Comparison of ENCODE assay signal across 26 cellular contexts in genomic region chr11:70358797-70359196, GRCh38. TPM values are rescaled to one million over a fixed set of nuclear protein-coding genes. Genes with fewer than 3 reads are reported as not detected.
DNase-seq lines count a peak whose midpoint lies in the region; ATAC-seq, FAIRE-seq and TF ChIP-seq lines count a peak whose summit lies in the region.
"Had no signal": no experiment of that assay in that cellular context is flagged by ENCODE, and none has a peak within 500 bp of the region (broad histone marks: within the 10 kb centered on the region; RNA-seq: fewer than 3 reads in every experiment).

No MANE protein-coding gene starts in this region.

- no peak for TF ChIP-seq RAD21 in HepG2 (CRISPR knock-in tag; IDR thresholded peaks at IDR 0.05)

- no peak overlapping the region for H3K4me3 ChIP-seq in right lobe of liver
- H3K4me3 ChIP-seq in HepG2 (replicated peaks in 1 of 3; ENCODE audit: insufficient read depth in 1 of 3, low read depth in 2 of 3, low read length in 3 of 3): no peak overlapping the region
- no peak overlapping the region for H3K4me3 ChIP-seq in left lung
- no peak overlapping the region for H3K4me3 ChIP-seq in upper lobe of right lung
- no peak overlapping the region for H3K4me3 ChIP-seq in mammary epithelial cell (replicated peaks in 1 of 3; ENCODE audit: insufficient read depth in 1 of 3, low read depth in 2 of 3, low read length in 3 of 3)
- H3K4me3 ChIP-seq: GM23338, PC-9 had no signal

- H3K27ac Mint-ChIP-seq in WTC11: peak overlapping the region; percentile 19; the same call in 1 of the 2 replicates
- H3K27ac Mint-ChIP-seq: CD4-positive, CD25-positive, alpha-beta regulatory T cell; GM23338 had no signal

- no peaks in the 10 kb centered on the region for H3K27me3 Mint-ChIP-seq in WTC11 (ENCODE audit: low read depth)

- no peaks in the 10 kb centered on the region for H3K9me3 Mint-ChIP-seq in WTC11
- H3K9me3 Mint-ChIP-seq: CD4-positive, CD25-positive, alpha-beta regulatory T cell; GM23338; H9 had no signal

- dilution Hi-C loops in mammary epithelial cell (cut with HindIII; ENCODE audit: low sequenced_read_pairs): loop anchor here (5.0 to 10.0 kb wide), 2 partner anchors 56 to 644 kb away; no protein-coding TSS in a partner anchor

- FAIRE-seq in HepG2 (lab: Jason Lieb, UNC): no peak
- FAIRE-seq: GM18507, HTR-8/SVneo had no signal

- CTCF ChIA-PET in HepG2 (lab: Yijun Ruan, JAX; ENCODE audit: low intra/inter-chr PET ratio, low total read pairs) (no interaction called here), WTC11 (lab: Charles Lee) (no interaction called here), mammary epithelial cell (lab: Charles Lee; ENCODE audit: low non-redundant PET) (no interaction called here)

- H3K79me2 ChIP-seq in HepG2 (ENCODE audit: insufficient read depth, low read length) (no peaks in the 10 kb centered on the region), mammary epithelial cell (ENCODE audit: insufficient read depth, low read length) (no peaks in the 10 kb centered on the region)

- no peak overlapping the region for H3K9ac ChIP-seq in HepG2 (ENCODE audit: insufficient read depth, low read depth, low read length)
- H3K9ac ChIP-seq in mammary epithelial cell (ENCODE audit: insufficient read depth, low read length): no peak overlapping the region
- H3K9ac ChIP-seq: KMS-11 had no signal

- H3K4me1 Mint-ChIP-seq in WTC11: no peaks in the 10 kb centered on the region
- H3K4me1 Mint-ChIP-seq: CD4-positive, CD25-positive, alpha-beta regulatory T cell; GM23338; H9 had no signal

- H3K4me2 ChIP-seq in HepG2 (ENCODE audit: low read depth, low read length) (no peak overlapping the region), mammary epithelial cell (ENCODE audit: insufficient read depth, low read depth, low read length) (no peak overlapping the region)
- H3K4me2 ChIP-seq: GM23338, KMS-11, PC-9 had no signal

- H2AFZ ChIP-seq in HepG2 (ENCODE audit: low read length) (no peak overlapping the region), mammary epithelial cell (ENCODE audit: low read depth, low read length) (no peak overlapping the region)
- H2AFZ ChIP-seq: GM23338, PC-9 had no signal

- intact Hi-C loops in right lobe of liver (cut with DNase I): no loop called here
- intact Hi-C loops in HepG2 (cut with micrococcal nuclease; ENCODE audit: unreplicated experiment): no loop called here
- intact Hi-C loops in left lung (cut with DNase I): no loop called here
- intact Hi-C loops in upper lobe of right lung (cut with DNase I): no loop called here
- intact Hi-C loops in mammary epithelial cell (cut with micrococcal nuclease): no loop called here

- DNase-seq in right lobe of liver (no peak), HepG2 (ENCODE audit: low spot score) (no peak), WTC11 (ENCODE audit: low spot score) (no peak), left lung (no peak), upper lobe of right lung (no peak), mammary epithelial cell (no peak)
- DNase-seq: 8988T; ACHN; CD4-positive, CD25-positive, alpha-beta regulatory T cell; DMS153; DND-41; H9; IMR-90; NCI-H1092 treated with DMSO at 0.1 percent for 48 hours; NCI-H1436; NCI-H1930; NCI-H526 treated with DMSO at 0.1 percent for 48 hours; PC-9; Right ventricle myocardium superior; RPMI8226 had no signal

- H3K9me3 ChIP-seq in right lobe of liver (no peaks in the 10 kb centered on the region), HepG2 (ENCODE audit: low read length) (no peaks in the 10 kb centered on the region), left lung (no peaks in the 10 kb centered on the region), upper lobe of right lung (no peaks in the 10 kb centered on the region), mammary epithelial cell (replicated peaks; ENCODE audit: insufficient read depth, low read length) (no peaks in the 10 kb centered on the region)

- TF ChIP-seq CTCF in right lobe of liver (IDR thresholded peaks at IDR 0.05): no peak
- no peak for TF ChIP-seq CTCF in HepG2 (CRISPR knock-in tag; IDR thresholded peaks at IDR 0.05)
- TF ChIP-seq CTCF in WTC11 (IDR thresholded peaks at IDR 0.05): no peak
- TF ChIP-seq CTCF in left lung (IDR thresholded peaks at IDR 0.05): no peak
- no peak for TF ChIP-seq CTCF in upper lobe of right lung (IDR thresholded peaks at IDR 0.05)
- no peak for TF ChIP-seq CTCF in mammary epithelial cell (conservative IDR thresholded peaks at IDR 0.05 in 1 of 2, IDR thresholded peaks at IDR 0.05 in 1 of 2; ENCODE audit: extremely low read depth in 1 of 2, insufficient read depth in 1 of 2, low read depth in 1 of 2, low read length in 2 of 2)

- H3K27me3 ChIP-seq in right lobe of liver: no peaks in the 10 kb centered on the region
- no peaks in the 10 kb centered on the region for H3K27me3 ChIP-seq in HepG2 (ENCODE audit: control insufficient read depth in 1 of 2, insufficient read depth in 2 of 2, low read length in 2 of 2)
- no peaks in the 10 kb centered on the region for H3K27me3 ChIP-seq in left lung
- H3K27me3 ChIP-seq in upper lobe of right lung: no peaks in the 10 kb centered on the region
- no peaks in the 10 kb centered on the region for H3K27me3 ChIP-seq in mammary epithelial cell (ENCODE audit: insufficient read depth, low read length)

- ATAC-seq in right lobe of liver (peak; percentile 43 to 73 (median 52)), HepG2 (no peak), WTC11 (no peak), left lung (peak; percentile 40), upper lobe of right lung (peak; percentile 82), GM21515 (IDR thresholded peaks at IDR 0.05; ENCODE audit: unreplicated experiment) (no peak), HG02981 (IDR thresholded peaks at IDR 0.05; ENCODE audit: unreplicated experiment) (no peak)
- ATAC-seq: GM23338 had no signal

- H3K27ac ChIP-seq in right lobe of liver: no peak overlapping the region
- no peak overlapping the region for H3K27ac ChIP-seq in HepG2 (ENCODE audit: extremely low read length, insufficient read depth, low read length)
- H3K27ac ChIP-seq in left lung: no peak overlapping the region
- H3K27ac ChIP-seq in upper lobe of right lung: no peak overlapping the region
- no peak overlapping the region for H3K27ac ChIP-seq in mammary epithelial cell (ENCODE audit: insufficient read depth, low read depth, low read length)
- H3K27ac ChIP-seq: KMS-11, PC-9 had no signal

- POLR2A ChIA-PET in HepG2 (lab: Yijun Ruan, JAX) (no interaction called here), WTC11 (lab: Charles Lee) (no interaction called here)

- H4K20me1 ChIP-seq in HepG2 (ENCODE audit: insufficient read depth, low read length) (no peaks in the 10 kb centered on the region), mammary epithelial cell (ENCODE audit: insufficient read depth, low read length) (no peaks in the 10 kb centered on the region)

- peaks cover 88% of the 10 kb centered on the region for H3K36me3 Mint-ChIP-seq in WTC11

- H3K36me3 ChIP-seq in right lobe of liver (peaks cover 0 to 67% (median 30%) of the 10 kb centered on the region in 4 donors), HepG2 (replicated peaks in 1 of 2; ENCODE audit: control insufficient read depth in 1 of 2, insufficient read depth in 2 of 2, low read length in 2 of 2) (peaks cover 36 to 80% of the 10 kb centered on the region in 2 experiments; a peak in 4 of 5 replicates), left lung (peaks cover 3 to 99% of the 10 kb centered on the region in 2 donors), upper lobe of right lung (peaks cover 89% of the 10 kb centered on the region), mammary epithelial cell (ENCODE audit: insufficient read depth, low read length) (peaks cover 30% of the 10 kb centered on the region)

- in situ Hi-C loops in HepG2 (cut with HindIII; ENCODE audit: extremely low pct_ligation_motif_present, low pct_unique_long_range_greater_than_20kb) (no loop called here), mammary epithelial cell (cut with MboI; ENCODE audit: low sequenced_read_pairs in 2 of 2) (no loop called here)

- TF ChIP-seq POLR2A in right lobe of liver (IDR thresholded peaks at IDR 0.05): no peak
- TF ChIP-seq POLR2A in HepG2 (IDR thresholded peaks at IDR 0.05; ENCODE audit: insufficient read depth in 1 of 2, low read depth in 2 of 2, low read length in 2 of 2): no peak

- H3K4me1 ChIP-seq in right lobe of liver: no peaks in the 10 kb centered on the region
- H3K4me1 ChIP-seq in HepG2 (ENCODE audit: insufficient read depth, low read length): no peaks in the 10 kb centered on the region
- no peaks in the 10 kb centered on the region for H3K4me1 ChIP-seq in left lung
- no peaks in the 10 kb centered on the region for H3K4me1 ChIP-seq in upper lobe of right lung
- no peaks in the 10 kb centered on the region for H3K4me1 ChIP-seq in mammary epithelial cell (ENCODE audit: insufficient read depth, low read length)

- TF ChIP-seq EP300 in HepG2 (IDR thresholded peaks at IDR 0.05; ENCODE audit: low read depth in 2 of 2, low read length in 2 of 2) (no peak), HepG2 (CRISPR knock-in tag; IDR thresholded peaks at IDR 0.05; ENCODE audit: borderline replicate concordance) (no peak)

- 58% methylated on average over 6 of the region's 11 CpGs for WGBS in right lobe of liver (ENCODE audit: insufficient coverage, low coverage, low lambda C conversion rate, missing lambda C conversion rate)
- 98% methylated on average over 11 of the region's 11 CpGs for WGBS in HepG2 (ENCODE audit: low lambda C conversion rate)
- WGBS in mammary epithelial cell (ENCODE audit: low coverage, missing lambda C conversion rate): 97% methylated on average over 11 of the region's 11 CpGs

- BruUV-seq in HepG2 (replicated peaks; lab: Mats Ljungman, UMichigan) (no TSS peak), mammary epithelial cell (replicated peaks; lab: Mats Ljungman, UMichigan) (no TSS peak)

- no peak overlapping the region for H3K4me3 Mint-ChIP-seq in WTC11
- H3K4me3 Mint-ChIP-seq: CD4-positive, CD25-positive, alpha-beta regulatory T cell; GM23338; H9 had no signal

RNA-seq across cellular contexts. Expression of gene CTTN, which starts 39.5 kb away (rescaled TPM):
- 10 to 100 TPM; 63.6 to 90.8 (median 78.5) TPM for total RNA-seq in right lobe of liver
- 83.4 and 114 TPM in 2 replicates for total RNA-seq in HepG2 (2016; rRNA removed; fragmentation: Illumina TruSeq; extraction: Trizol)
- total RNA-seq in HepG2 (2016; cell fraction: cytosol; rRNA removed; fragmentation: Illumina TruSeq; extraction: Trizol; ENCODE audit: low read depth): 24.8 and 25.9 TPM in 2 replicates
- 73.1 and 116 TPM in 2 replicates for total RNA-seq in HepG2 (2016; cell fraction: insoluble cytoplasmic fraction; rRNA removed; fragmentation: Illumina TruSeq; extraction: Trizol)
- total RNA-seq in HepG2 (2016; cell fraction: membrane; rRNA removed; fragmentation: Illumina TruSeq; extraction: Trizol): 32.0 and 33.7 TPM in 2 replicates
- total RNA-seq in HepG2 (2016; cell fraction: nucleus; rRNA removed; fragmentation: Illumina TruSeq; extraction: Trizol): 137 and 150 TPM in 2 replicates
- 84.4 and 113 TPM in 2 replicates for polyA plus RNA-seq in HepG2 (2011; rRNA removed)
- polyA plus RNA-seq in HepG2 (2011; cell fraction: cytosol; rRNA removed): 33.9 and 36.5 TPM in 2 replicates
- polyA plus RNA-seq in HepG2 (2011; cell fraction: nucleus; rRNA removed): 750 and 779 TPM in 2 replicates
- polyA plus RNA-seq in HepG2 (2012): 108 and 143 TPM in 2 replicates
- 12.3 and 19.6 TPM in 2 replicates for polyA plus RNA-seq in HepG2 (2016; cell fraction: cytosol; fragmentation: Illumina TruSeq; extraction: Trizol; ENCODE audit: low read depth)
- 66.5 and 76.4 TPM in 2 replicates for polyA plus RNA-seq in HepG2 (2016; cell fraction: insoluble cytoplasmic fraction; fragmentation: Illumina TruSeq; extraction: Trizol; ENCODE audit: low read depth)
- polyA plus RNA-seq in HepG2 (2016; cell fraction: membrane; fragmentation: Illumina TruSeq; extraction: Trizol; ENCODE audit: low read depth): 13.0 and 13.5 TPM in 2 replicates
- polyA plus RNA-seq in HepG2 (2016; cell fraction: nucleus; fragmentation: Illumina TruSeq; extraction: Trizol; ENCODE audit: insufficient read depth, low read depth): 282 and 310 TPM in 2 replicates
- polyA minus RNA-seq in HepG2 (2011; rRNA and poly(A)+ RNA removed; ENCODE audit: low replicate concordance): 87.3 and 152 TPM in 2 replicates
- 29.2 and 32.4 TPM in 2 replicates for polyA minus RNA-seq in HepG2 (2011; cell fraction: cytosol; rRNA and poly(A)+ RNA removed)
- polyA minus RNA-seq in HepG2 (2011; cell fraction: nucleus; rRNA and poly(A)+ RNA removed): 286 and 330 TPM in 2 replicates
- total RNA-seq in WTC11 (2021): 216 to 281 TPM (median 222 TPM) in 3 replicates
- total RNA-seq in left lung: 100 to 1,000 TPM; 199 to 242 TPM
- total RNA-seq in upper lobe of right lung: 177 TPM
- 100 to 1,000 TPM; 312 to 394 TPM for total RNA-seq in mammary epithelial cell
- polyA plus RNA-seq in mammary epithelial cell: 122 TPM
- polyA minus RNA-seq in mammary epithelial cell: 272 TPM

Comparison
In these comparisons a context has a peak if more than half of its experiments do, and no peak if none do; other contexts are left out.
1. ATAC-seq: peak in right lobe of liver (4 of 4), left lung (single experiment) and upper lobe of right lung (single experiment); none in HepG2 (single experiment), WTC11 (single experiment), GM21515 (single experiment) and HG02981 (single experiment).